22 cellular contexts compared by ENCODE assay signal in genomic region chr2:9071584-9072124, GRCh38.
DNase-seq lines count a peak whose midpoint lies in the region; ATAC-seq and TF ChIP-seq lines count a peak whose summit lies in the region.
"Had no signal": no experiment of that assay in that cellular context is flagged by ENCODE, and none has a peak within 500 bp of the region (broad histone marks: within the 10 kb centered on the region; RNA-seq: fewer than 3 reads in every experiment).

No MANE protein-coding gene starts in this region.

- H3K27me3 Mint-ChIP-seq in osteocyte (ENCODE audit: unreplicated experiment): no peaks in the 10 kb centered on the region

- no peak for ATAC-seq in IMR-90 (ENCODE audit: low read depth)
- ATAC-seq: natural killer cell had no signal

- peak overlapping the region; percentile 15; the same call in 1 of the 2 replicates for H3K4ac ChIP-seq in IMR-90 (ENCODE audit: low read depth, low read length)

- H3K18ac ChIP-seq in IMR-90 (ENCODE audit: low read depth, low read length): no peak overlapping the region

- H3K56ac ChIP-seq in IMR-90 (ENCODE audit: extremely low read depth, insufficient read depth, low read length): no peak overlapping the region

- no peak for TF ChIP-seq POLR2A in IMR-90 (IDR thresholded peaks at IDR 0.05; ENCODE audit: low read depth, low read length)

- no TSS peak for BruUV-seq in IMR-90 (replicated peaks; lab: Mats Ljungman, UMichigan)
- BruUV-seq in mammary epithelial cell (replicated peaks; lab: Mats Ljungman, UMichigan): no TSS peak

- H3K4me2 ChIP-seq in IMR-90 (ENCODE audit: low read depth, low read length) (no peak overlapping the region), mammary epithelial cell (ENCODE audit: insufficient read depth, low read depth, low read length) (no peak overlapping the region)
- H3K4me2 ChIP-seq: BLaER1 treated with 17β-estradiol and CSF1 and Interleukin-3, amounts not matched to agents 10 nM and 100 nM had no signal

- H3K4me1 ChIP-seq in IMR-90 (ENCODE audit: control insufficient read depth, insufficient read depth, low read length) (peaks cover 12% of the 10 kb centered on the region), mammary epithelial cell (ENCODE audit: insufficient read depth, low read length) (peaks cover 33% of the 10 kb centered on the region)
- H3K4me1 ChIP-seq: BLaER1 treated with 17β-estradiol and CSF1 and Interleukin-3, amounts not matched to agents 10 nM and 100 nM; tibial nerve had no signal

- H2BK15ac ChIP-seq in IMR-90 (ENCODE audit: low read depth, low read length): 0 out of 3 replicates have a peak overlapping the region, but pooled peaks have one; percentile 74

- no peak for TF ChIP-seq RAD21 in IMR-90 (IDR thresholded peaks at IDR 0.05; ENCODE audit: low read length)

- TF ChIP-seq CTCF in IMR-90 (conservative IDR thresholded peaks at IDR 0.05; ENCODE audit: low read depth, low read length) (no peak), mammary epithelial cell (conservative IDR thresholded peaks at IDR 0.05 in 1 of 2, IDR thresholded peaks at IDR 0.05 in 1 of 2; ENCODE audit: extremely low read depth in 1 of 2, insufficient read depth in 1 of 2, low read depth in 1 of 2, low read length in 2 of 2) (no peak), osteocyte (IDR thresholded peaks at IDR 0.05) (no peak)

- H2BK5ac ChIP-seq in IMR-90 (ENCODE audit: low read depth, low read length, poor library complexity, severe bottlenecking): peak overlapping the region; percentile 35

- WGBS in IMR-90 (ENCODE audit: extremely low coverage in 2 of 2, insufficient read length in 1 of 2), 2 experiments: 67% methylated on average over 2 of the region's 6 CpGs; no CpG with 5 or more reads in 1 of the 2 experiments
- WGBS in mammary epithelial cell (ENCODE audit: low coverage, missing lambda C conversion rate): 100% methylated on average over 1 of the region's 6 CpGs

- peaks cover 11% of the 10 kb centered on the region; the same call in 1 of the 2 replicates for H3K9me1 ChIP-seq in IMR-90 (ENCODE audit: insufficient read depth, low read length)

- no peak overlapping the region for H2AK9ac ChIP-seq in IMR-90 (replicated peaks; ENCODE audit: low read depth, low read length, poor library complexity)

- peak overlapping the region; percentile 31; the same call in 1 of the 2 replicates for H4K91ac ChIP-seq in IMR-90 (ENCODE audit: insufficient read depth, low read depth, low read length)

- no peak overlapping the region for H3K9ac ChIP-seq in IMR-90 (ENCODE audit: low read depth, low read length)
- H3K9ac ChIP-seq in mammary epithelial cell (ENCODE audit: insufficient read depth, low read length): no peak overlapping the region
- H3K9ac ChIP-seq: BLaER1 treated with 17β-estradiol and CSF1 and Interleukin-3, amounts not matched to agents 10 nM and 100 nM had no signal

- CTCF ChIA-PET in IMR-90 (lab: Yijun Ruan, JAX): interaction anchor here (0.7 kb wide), 1 partner anchor 8 kb away, joined by 3 read pairs; no protein-coding TSS in a partner anchor
- CTCF ChIA-PET in mammary epithelial cell (lab: Charles Lee; ENCODE audit: low non-redundant PET): no interaction called here

- POLR2A ChIA-PET in IMR-90 (lab: Charles Lee; ENCODE audit: unreplicated experiment): no interaction called here

- H3K79me2 ChIP-seq in mammary epithelial cell (ENCODE audit: insufficient read depth, low read length): no peaks in the 10 kb centered on the region

- in situ Hi-C loops in IMR-90 (cut with MboI; ENCODE audit: low sequenced_read_pairs) (no loop called here), mammary epithelial cell (cut with MboI; ENCODE audit: low sequenced_read_pairs in 2 of 2) (loop anchor here in 1 of 2 donors (10.0 kb wide), 1 partner anchor 87 kb away; no protein-coding TSS in a partner anchor)

- dilution Hi-C loops in IMR-90 (cut with HindIII; ENCODE audit: low sequenced_read_pairs, unreplicated experiment) (no loop called here), mammary epithelial cell (cut with HindIII; ENCODE audit: low sequenced_read_pairs) (no loop called here)

- peak overlapping the region in 1 of 2 experiments; percentile 38; a peak in 1 of 4 replicates for H4K8ac ChIP-seq in IMR-90 (ENCODE audit: low read depth in 2 of 2, low read length in 2 of 2)

- H3K4me3 ChIP-seq in IMR-90 (ENCODE audit: insufficient read depth, low read depth, low read length): no peak overlapping the region
- H3K4me3 ChIP-seq in mammary epithelial cell (replicated peaks in 1 of 3; ENCODE audit: insufficient read depth in 1 of 3, low read depth in 2 of 3, low read length in 3 of 3): no peak overlapping the region
- H3K4me3 ChIP-seq: BLaER1 treated with 17β-estradiol and CSF1 and Interleukin-3, amounts not matched to agents 10 nM and 100 nM; MG63; tibial nerve had no signal

- H3K4me1 Mint-ChIP-seq in osteocyte (ENCODE audit: unreplicated experiment): peaks cover 22% of the 10 kb centered on the region
- H3K4me1 Mint-ChIP-seq: activated naive CD4-positive, alpha-beta T cell treated with anti-CD3 and anti-CD28 coated beads, Interleukin-2, amount 50 U/mL, for 24 hours; natural killer cell had no signal

- no peaks in the 10 kb centered on the region for H3K36me3 Mint-ChIP-seq in osteocyte (ENCODE audit: unreplicated experiment)
- H3K36me3 Mint-ChIP-seq: activated naive CD4-positive, alpha-beta T cell treated with anti-CD3 and anti-CD28 coated beads, Interleukin-2, amount 50 U/mL, for 24 hours; natural killer cell had no signal

- 0 out of 2 replicates have a peak overlapping the region, but pooled peaks have one; percentile 60 for H3K14ac ChIP-seq in IMR-90 (replicated peaks; ENCODE audit: low read depth, low read length)

- H3K27me3 ChIP-seq in IMR-90 (ENCODE audit: control insufficient read depth, insufficient read depth, low read length) (no peaks in the 10 kb centered on the region), mammary epithelial cell (ENCODE audit: insufficient read depth, low read length) (no peaks in the 10 kb centered on the region)
- H3K27me3 ChIP-seq: BLaER1 treated with 17β-estradiol and CSF1 and Interleukin-3, amounts not matched to agents 10 nM and 100 nM; MG63; tibial nerve had no signal

- H3K9me3 ChIP-seq in IMR-90 (ENCODE audit: control insufficient read depth, insufficient read depth, low read length) (peaks cover under 1% of the 10 kb centered on the region), mammary epithelial cell (replicated peaks; ENCODE audit: insufficient read depth, low read length) (peaks cover 2% of the 10 kb centered on the region)

- no peak overlapping the region for H3K4me3 Mint-ChIP-seq in osteocyte (ENCODE audit: unreplicated experiment)
- H3K4me3 Mint-ChIP-seq: activated naive CD4-positive, alpha-beta T cell treated with anti-CD3 and anti-CD28 coated beads, Interleukin-2, amount 50 U/mL, for 24 hours; activated T-helper 17 cell treated with anti-CD3 and anti-CD28 coated beads, Interleukin-2, amount 50 U/mL, for 72 hours; natural killer cell had no signal

- H2AK5ac ChIP-seq in IMR-90 (ENCODE audit: low read depth, low read length): peak overlapping the region; percentile 70; the same call in 1 of the 2 replicates

- H2BK120ac ChIP-seq in IMR-90 (ENCODE audit: low read depth, low read length): peak overlapping the region; percentile 70; the same call in 1 of the 2 replicates

- H2AFZ ChIP-seq in IMR-90 (replicated peaks; ENCODE audit: low read length, poor library complexity) (no peak overlapping the region), mammary epithelial cell (ENCODE audit: low read depth, low read length) (peak overlapping the region; percentile 49)

- no peak overlapping the region for H4K5ac ChIP-seq in IMR-90 (ENCODE audit: low read depth, low read length)

- no peaks in the 10 kb centered on the region for H3K79me1 ChIP-seq in IMR-90 (ENCODE audit: low read depth in 1 of 2, low read length in 2 of 2)

- intact Hi-C loops in IMR-90 (cut with micrococcal nuclease) (no loop called here), mammary epithelial cell (cut with micrococcal nuclease) (loop anchor here (5.0 kb wide), 1 partner anchor 69 kb away; the partner anchor contains the start of gene MBOAT2)

- H3K27ac ChIP-seq in IMR-90 (ENCODE audit: insufficient read depth, low read length) (no peak overlapping the region), mammary epithelial cell (ENCODE audit: insufficient read depth, low read depth, low read length) (peak overlapping the region; percentile 89)
- H3K27ac ChIP-seq: BLaER1 treated with 17β-estradiol and CSF1 and Interleukin-3, amounts not matched to agents 10 nM and 100 nM; tibial nerve had no signal

- H3K36me3 ChIP-seq in IMR-90 (ENCODE audit: control insufficient read depth, insufficient read depth, low read length) (no peaks in the 10 kb centered on the region), mammary epithelial cell (ENCODE audit: insufficient read depth, low read length) (no peaks in the 10 kb centered on the region)
- H3K36me3 ChIP-seq: BLaER1 treated with 17β-estradiol and CSF1 and Interleukin-3, amounts not matched to agents 10 nM and 100 nM; MG63; tibial nerve had no signal

- DNase-seq in EH (ENCODE audit: low read depth) (peak; percentile 45), IMR-90 (no peak), mammary epithelial cell (peak; percentile 72), osteocyte (ENCODE audit: extremely low spot score, unreplicated experiment) (no peak), activated T-cell treated with anti-CD3 and anti-CD28 coated beads for 4 hours (no peak), cerebellum (ENCODE audit: low spot score) (no peak), HuH-7.5 (ENCODE audit: low spot score) (no peak)
- DNase-seq: activated CD8-positive, alpha-beta memory T cell treated with anti-CD3 and anti-CD28 coated beads, Interleukin-2, amount 50 U/mL, for 4 hours; caudate nucleus; DMS79; glutamatergic neuron; natural killer cell; NCI-H1105 treated with DMSO at 0.1 percent for 48 hours; NCI-H2029; NCI-H526 treated with DMSO at 0.1 percent for 48 hours; retina; T-helper 1 cell had no signal

- no peak overlapping the region for H2BK20ac ChIP-seq in IMR-90 (ENCODE audit: low read depth, low read length)

- H4K20me1 ChIP-seq in IMR-90 (ENCODE audit: insufficient read depth, low read length): no peaks in the 10 kb centered on the region
- no peaks in the 10 kb centered on the region for H4K20me1 ChIP-seq in mammary epithelial cell (ENCODE audit: insufficient read depth, low read length)
- H4K20me1 ChIP-seq: BLaER1 treated with 17β-estradiol and CSF1 and Interleukin-3, amounts not matched to agents 10 nM and 100 nM had no signal

- H3K23ac ChIP-seq in IMR-90 (ENCODE audit: low read depth, low read length): peak overlapping the region; percentile 5; the same call in 1 of the 2 replicates

- peak overlapping the region; percentile 38 for H3K27ac Mint-ChIP-seq in osteocyte (ENCODE audit: unreplicated experiment)
- H3K27ac Mint-ChIP-seq: activated naive CD4-positive, alpha-beta T cell treated with anti-CD3 and anti-CD28 coated beads, Interleukin-2, amount 50 U/mL, for 24 hours; activated T-helper 17 cell treated with anti-CD3 and anti-CD28 coated beads, Interleukin-2, amount 50 U/mL, for 72 hours; natural killer cell had no signal

- peaks cover 15% of the 10 kb centered on the region for H3K9me3 Mint-ChIP-seq in osteocyte (ENCODE audit: unreplicated experiment)

Comparison
In these comparisons a context has a peak if more than half of its experiments do, and no peak if none do; other contexts are left out.
1. DNase-seq: peak in EH (single experiment) and mammary epithelial cell (single experiment); none in IMR-90 (single experiment), osteocyte (single experiment), activated T-cell treated with anti-CD3 and anti-CD28 coated beads for 4 hours (single experiment), cerebellum (single experiment) and HuH-7.5 (single experiment).